In the genomic region with DNA sequence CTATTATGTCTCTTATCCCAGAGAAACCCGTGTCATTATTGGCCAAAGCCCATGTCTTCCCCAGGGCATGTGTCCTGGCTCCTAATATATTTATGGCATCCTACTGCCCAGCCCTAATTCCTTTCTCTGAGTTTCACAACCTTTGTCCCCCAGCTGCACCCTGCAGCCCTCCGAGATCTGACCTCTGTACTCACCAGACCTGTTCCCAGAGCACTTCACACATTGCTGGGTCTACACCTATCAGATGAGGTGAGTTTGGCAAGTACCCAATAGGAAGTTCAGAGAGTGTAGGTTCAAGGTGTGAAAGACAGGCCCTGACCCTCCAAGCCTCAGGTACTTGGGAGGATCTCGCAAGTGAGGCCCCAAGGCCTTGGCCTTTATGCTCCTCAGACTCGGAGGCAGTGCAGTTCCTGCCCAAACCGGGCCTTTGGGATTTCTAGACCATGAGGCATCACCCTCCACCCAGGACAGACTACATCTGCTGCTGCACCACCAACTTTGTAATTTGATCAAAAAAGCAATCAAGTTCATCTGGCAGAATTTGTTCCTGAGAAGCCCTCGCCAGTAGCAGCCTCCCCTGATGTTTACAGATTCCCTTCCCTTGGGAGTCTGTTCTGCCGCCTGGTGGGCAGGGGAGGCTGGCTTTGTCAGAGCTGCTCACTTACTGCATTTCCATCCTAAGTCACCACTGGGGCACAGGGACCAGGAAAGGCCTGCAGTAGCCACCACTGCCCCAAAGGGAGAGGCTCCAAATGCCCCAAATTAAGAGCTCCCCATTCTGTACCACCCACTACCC, we compare ENCODE assay signal across 10 cellular contexts. TPM values are rescaled to one million over a fixed set of nuclear protein-coding genes. Genes with fewer than 3 reads are reported as not detected.
DNase-seq lines count a peak whose midpoint lies in the region; ATAC-seq and TF ChIP-seq lines count a peak whose summit lies in the region.
"Had no signal": no experiment of that assay in that cellular context is flagged by ENCODE, and none has a peak within 500 bp of the region (broad histone marks: within the 10 kb centered on the region; RNA-seq: fewer than 3 reads in every experiment).

No MANE protein-coding gene starts in this region.

- no peaks in the 10 kb centered on the region for H3K27me3 ChIP-seq in psoas muscle (ENCODE audit: insufficient read depth in 3 of 3, low read length in 2 of 3)

- peaks cover 84% of the 10 kb centered on the region for H3K4me1 ChIP-seq in psoas muscle

- intact Hi-C loops in psoas muscle (cut with DNase I) (loop anchor here in 1 of 2 donors (2.0 kb wide), 1 partner anchor 17 kb away; no protein-coding TSS in a partner anchor), cardiac septum (cut with DNase I) (loop anchor here (5.0 kb wide), 1 partner anchor 60 kb away; a partner anchor contains a TSS)

- TF ChIP-seq CTCF in RWPE1 (conservative IDR thresholded peaks at IDR 0.05; ENCODE audit: low read depth) (no peak), psoas muscle (IDR thresholded peaks at IDR 0.05) (peak; percentile 4)

- peak overlapping the region; percentile 83 for H3K4me3 ChIP-seq in psoas muscle

- CTCF ChIA-PET in RWPE1 (lab: Yijun Ruan, JAX) = interaction anchor here (0.6 to 1.6 kb wide), 3 partner anchors 23 to 202 kb away, joined by 3 to 4 read pairs (median 3); no protein-coding TSS in a partner anchor

- no peaks in the 10 kb centered on the region for H3K9me3 ChIP-seq in psoas muscle

- ATAC-seq in esophagus mucosa = peak; percentile 60
- ATAC-seq in psoas muscle = no peak
- no peak for ATAC-seq in HG02759 (IDR thresholded peaks at IDR 0.05; ENCODE audit: unreplicated experiment)
- ATAC-seq in HG02870 (IDR thresholded peaks at IDR 0.05; ENCODE audit: unreplicated experiment) = no peak
- ATAC-seq: sciatic nerve had no signal

- 34 to 55% (median 38%) methylated on average over 7 of the region's 7 CpGs for WGBS in psoas muscle, 3 donors

- POLR2A ChIA-PET in RWPE1 (lab: Yijun Ruan, JAX; ENCODE audit: low non-redundant PET) = interaction anchor here (0.5 kb wide), 1 partner anchor 277 kb away, joined by 4 read pairs; no protein-coding TSS in a partner anchor

- H3K36me3 ChIP-seq in psoas muscle (ENCODE audit: insufficient read depth in 1 of 2, low read depth in 1 of 2) = peaks cover 0 to 15% of the 10 kb centered on the region in 2 donors

- DNase-seq in ELF-1 (ENCODE audit: low read depth, low spot score) = peak; percentile 86
- peak; percentile 63 for DNase-seq in RWPE1 (ENCODE audit: low spot score)
- DNase-seq in psoas muscle = no peak
- no peak for DNase-seq in GF-D8 (lab: John Stamatoyannopoulos, UW)
- no peak for DNase-seq in cardiac septum (ENCODE audit: low spot score)
- DNase-seq: NCI-H2227 treated with DMSO at 0.1 percent for 48 hours had no signal

- H3K27ac ChIP-seq in RWPE1 (peak overlapping the region; percentile 46), psoas muscle (peak overlapping the region; percentile 26)

RNA-seq across cellular contexts. Expression of a gene that starts 2.2 kb away (rescaled TPM):
- total RNA-seq in esophagus mucosa (18.9 TPM), psoas muscle (10 to 100 TPM; 34.2 to 60.3 (median 50.8) TPM), cardiac septum (12.7 TPM)
- 10 to 100 TPM; 15.8 to 58.5 (median 34.4) TPM for polyA plus RNA-seq in psoas muscle

RNA-seq across cellular contexts. Expression of a gene that starts 38.8 kb away (rescaled TPM):
- total RNA-seq in esophagus mucosa (19.4 TPM), psoas muscle (10 to 100 TPM in 2 of 4 donors, 1 to 10 TPM in 2; 5.0 to 18.2 (median 10.6) TPM), cardiac septum (15.3 TPM)
- 1 to 10 TPM; 3.8 to 7.6 (median 7.1) TPM for polyA plus RNA-seq in psoas muscle

Comparison
In these comparisons a context has a peak if more than half of its experiments do, and no peak if none do; other contexts are left out.
1. DNase-seq: peak in ELF-1 (single experiment) and RWPE1 (single experiment); none in psoas muscle (0 of 2), GF-D8 (single experiment) and cardiac septum (single experiment).